10 cellular contexts compared by ENCODE assay signal in the genomic region with DNA sequence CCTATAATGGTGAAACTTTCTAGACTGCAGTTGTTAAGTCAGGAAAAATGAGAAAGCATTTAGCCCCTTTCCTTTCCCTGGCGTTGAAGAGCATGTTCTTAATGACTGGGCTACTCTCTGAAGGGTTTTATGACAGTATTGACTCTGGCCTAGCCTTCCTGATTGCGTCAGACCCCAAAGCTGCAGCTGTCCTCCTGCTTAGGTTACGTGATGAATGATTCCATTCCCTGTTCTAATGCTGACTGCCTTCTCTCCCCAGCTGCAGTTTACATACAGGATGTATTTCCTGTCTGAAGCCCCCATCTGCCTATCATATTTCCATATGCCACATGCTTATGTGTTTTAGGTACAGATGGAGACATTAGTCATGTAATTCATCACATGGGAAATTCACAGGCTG.
A peak's percentile ranks its signal among the peaks of the same experiment; 100 is the strongest.
DNase-seq lines count a peak whose midpoint lies in the region; ATAC-seq lines count a peak whose summit lies in the region.
"Had no signal": no experiment of that assay in that cellular context is flagged by ENCODE, and none has a peak within 500 bp of the region (broad histone marks: within the 10 kb centered on the region; RNA-seq: fewer than 3 reads in every experiment).

No MANE protein-coding gene starts in this region.

- ATAC-seq in GM19023 (IDR thresholded peaks at IDR 0.05; ENCODE audit: unreplicated experiment), result no peak

- peak; percentile 46 for DNase-seq in AG20443 (ENCODE audit: low spot score)
- DNase-seq in NCI-H1092 treated with DMSO at 0.1 percent for 48 hours (lab: John Stamatoyannopoulos, UW), result peak; percentile 92
- peak; percentile 42 for DNase-seq in SW480 (ENCODE audit: low spot score)
- DNase-seq in hepatic stellate cell (ENCODE audit: low spot score), result peak; percentile 24
- no peak for DNase-seq in OCI-M1 (lab: John Stamatoyannopoulos, UW)
- DNase-seq in iPS-NIHi7 (ENCODE audit: extremely low spot score), result no peak
- DNase-seq in stimulated activated CD4-positive, alpha-beta T cell treated with anti-CD3 and anti-CD28 coated beads, Interleukin-2, amount 100 ng/mL, for 24 hours, result no peak
- DNase-seq: activated gamma-delta T cell, naive B cell had no signal

Comparison
In these comparisons a context has a peak if more than half of its experiments do, and no peak if none do; other contexts are left out.
1. DNase-seq: peak in AG20443 (single experiment), NCI-H1092 treated with DMSO at 0.1 percent for 48 hours (single experiment), SW480 (single experiment) and hepatic stellate cell (single experiment); none in OCI-M1 (single experiment), iPS-NIHi7 (single experiment) and stimulated activated CD4-positive, alpha-beta T cell treated with anti-CD3 and anti-CD28 coated beads, Interleukin-2, amount 100 ng/mL, for 24 hours (0 of 2).